In the genomic region with DNA sequence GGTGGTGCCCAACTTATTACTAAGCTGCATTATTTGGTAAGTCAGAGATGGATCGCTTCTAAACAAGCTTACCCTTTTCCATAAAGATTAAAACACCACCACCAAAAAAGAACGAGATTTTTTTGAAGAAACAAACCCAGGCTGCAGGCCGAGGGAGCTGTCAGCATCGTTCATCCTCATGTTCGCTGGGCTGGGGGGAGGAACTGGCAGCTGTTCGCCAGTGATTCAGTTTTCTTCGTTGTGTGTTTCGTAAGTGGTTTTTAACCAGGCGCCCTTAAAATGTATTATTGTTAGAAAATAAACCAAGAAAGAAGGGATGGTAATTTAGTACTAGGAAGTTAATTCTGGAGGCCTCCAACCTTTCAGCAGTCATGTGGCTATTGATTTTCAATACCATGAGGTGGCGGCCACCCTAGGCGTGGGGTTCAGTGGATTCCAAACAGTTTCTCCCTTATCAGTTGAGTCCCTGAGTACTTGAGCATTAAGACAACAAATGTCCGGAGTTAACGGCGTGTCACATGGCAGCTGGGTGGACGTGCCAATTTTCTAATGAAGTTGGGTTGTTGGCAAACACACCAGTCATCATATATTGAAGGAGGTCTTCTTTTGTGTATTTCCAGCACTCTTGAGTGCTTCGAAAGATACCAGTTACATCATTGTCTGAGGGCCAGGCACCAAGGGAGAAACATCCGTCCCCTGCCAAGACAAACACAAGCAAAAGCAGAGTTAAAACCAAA, we compare ENCODE assay signal across 1 cellular context.
A peak's percentile ranks its signal among the peaks of the same experiment; 100 is the strongest.
TF ChIP-seq lines count a peak whose summit lies in the region.

No MANE protein-coding gene starts in this region.

TF ChIP-seq in HEK293, 187 proteins besides CTCF, POLR2A, EP300 and RAD21 (continued from another document and continues in another):
- TF ChIP-seq, protein P1, sequence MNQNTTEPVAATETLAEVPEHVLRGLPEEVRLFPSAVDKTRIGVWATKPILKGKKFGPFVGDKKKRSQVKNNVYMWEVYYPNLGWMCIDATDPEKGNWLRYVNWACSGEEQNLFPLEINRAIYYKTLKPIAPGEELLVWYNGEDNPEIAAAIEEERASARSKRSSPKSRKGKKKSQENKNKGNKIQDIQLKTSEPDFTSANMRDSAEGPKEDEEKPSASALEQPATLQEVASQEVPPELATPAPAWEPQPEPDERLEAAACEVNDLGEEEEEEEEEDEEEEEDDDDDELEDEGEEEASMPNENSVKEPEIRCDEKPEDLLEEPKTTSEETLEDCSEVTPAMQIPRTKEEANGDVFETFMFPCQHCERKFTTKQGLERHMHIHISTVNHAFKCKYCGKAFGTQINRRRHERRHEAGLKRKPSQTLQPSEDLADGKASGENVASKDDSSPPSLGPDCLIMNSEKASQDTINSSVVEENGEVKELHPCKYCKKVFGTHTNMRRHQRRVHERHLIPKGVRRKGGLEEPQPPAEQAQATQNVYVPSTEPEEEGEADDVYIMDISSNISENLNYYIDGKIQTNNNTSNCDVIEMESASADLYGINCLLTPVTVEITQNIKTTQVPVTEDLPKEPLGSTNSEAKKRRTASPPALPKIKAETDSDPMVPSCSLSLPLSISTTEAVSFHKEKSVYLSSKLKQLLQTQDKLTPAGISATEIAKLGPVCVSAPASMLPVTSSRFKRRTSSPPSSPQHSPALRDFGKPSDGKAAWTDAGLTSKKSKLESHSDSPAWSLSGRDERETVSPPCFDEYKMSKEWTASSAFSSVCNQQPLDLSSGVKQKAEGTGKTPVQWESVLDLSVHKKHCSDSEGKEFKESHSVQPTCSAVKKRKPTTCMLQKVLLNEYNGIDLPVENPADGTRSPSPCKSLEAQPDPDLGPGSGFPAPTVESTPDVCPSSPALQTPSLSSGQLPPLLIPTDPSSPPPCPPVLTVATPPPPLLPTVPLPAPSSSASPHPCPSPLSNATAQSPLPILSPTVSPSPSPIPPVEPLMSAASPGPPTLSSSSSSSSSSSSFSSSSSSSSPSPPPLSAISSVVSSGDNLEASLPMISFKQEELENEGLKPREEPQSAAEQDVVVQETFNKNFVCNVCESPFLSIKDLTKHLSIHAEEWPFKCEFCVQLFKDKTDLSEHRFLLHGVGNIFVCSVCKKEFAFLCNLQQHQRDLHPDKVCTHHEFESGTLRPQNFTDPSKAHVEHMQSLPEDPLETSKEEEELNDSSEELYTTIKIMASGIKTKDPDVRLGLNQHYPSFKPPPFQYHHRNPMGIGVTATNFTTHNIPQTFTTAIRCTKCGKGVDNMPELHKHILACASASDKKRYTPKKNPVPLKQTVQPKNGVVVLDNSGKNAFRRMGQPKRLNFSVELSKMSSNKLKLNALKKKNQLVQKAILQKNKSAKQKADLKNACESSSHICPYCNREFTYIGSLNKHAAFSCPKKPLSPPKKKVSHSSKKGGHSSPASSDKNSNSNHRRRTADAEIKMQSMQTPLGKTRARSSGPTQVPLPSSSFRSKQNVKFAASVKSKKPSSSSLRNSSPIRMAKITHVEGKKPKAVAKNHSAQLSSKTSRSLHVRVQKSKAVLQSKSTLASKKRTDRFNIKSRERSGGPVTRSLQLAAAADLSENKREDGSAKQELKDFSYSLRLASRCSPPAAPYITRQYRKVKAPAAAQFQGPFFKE (tag by site-specific recombination; IDR thresholded peaks at IDR 0.05; ENCODE audit: borderline replicate concordance) = no peak
- TF ChIP-seq ZNF433 (tag by site-specific recombination; IDR thresholded peaks at IDR 0.05; ENCODE audit: low read depth) = no peak
- TF ChIP-seq, protein P2, sequence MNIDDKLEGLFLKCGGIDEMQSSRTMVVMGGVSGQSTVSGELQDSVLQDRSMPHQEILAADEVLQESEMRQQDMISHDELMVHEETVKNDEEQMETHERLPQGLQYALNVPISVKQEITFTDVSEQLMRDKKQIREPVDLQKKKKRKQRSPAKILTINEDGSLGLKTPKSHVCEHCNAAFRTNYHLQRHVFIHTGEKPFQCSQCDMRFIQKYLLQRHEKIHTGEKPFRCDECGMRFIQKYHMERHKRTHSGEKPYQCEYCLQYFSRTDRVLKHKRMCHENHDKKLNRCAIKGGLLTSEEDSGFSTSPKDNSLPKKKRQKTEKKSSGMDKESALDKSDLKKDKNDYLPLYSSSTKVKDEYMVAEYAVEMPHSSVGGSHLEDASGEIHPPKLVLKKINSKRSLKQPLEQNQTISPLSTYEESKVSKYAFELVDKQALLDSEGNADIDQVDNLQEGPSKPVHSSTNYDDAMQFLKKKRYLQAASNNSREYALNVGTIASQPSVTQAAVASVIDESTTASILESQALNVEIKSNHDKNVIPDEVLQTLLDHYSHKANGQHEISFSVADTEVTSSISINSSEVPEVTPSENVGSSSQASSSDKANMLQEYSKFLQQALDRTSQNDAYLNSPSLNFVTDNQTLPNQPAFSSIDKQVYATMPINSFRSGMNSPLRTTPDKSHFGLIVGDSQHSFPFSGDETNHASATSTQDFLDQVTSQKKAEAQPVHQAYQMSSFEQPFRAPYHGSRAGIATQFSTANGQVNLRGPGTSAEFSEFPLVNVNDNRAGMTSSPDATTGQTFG (tag by site-specific recombination; IDR thresholded peaks at IDR 0.05; ENCODE audit: borderline replicate concordance) = no peak
- no peak for TF ChIP-seq ZNF76 (tag by site-specific recombination; IDR thresholded peaks at IDR 0.05; ENCODE audit: borderline replicate concordance, low read depth)
- TF ChIP-seq ZNF510 (tag by site-specific recombination; IDR thresholded peaks at IDR 0.05; ENCODE audit: insufficient replicate concordance) = no peak
- TF ChIP-seq, protein P3, sequence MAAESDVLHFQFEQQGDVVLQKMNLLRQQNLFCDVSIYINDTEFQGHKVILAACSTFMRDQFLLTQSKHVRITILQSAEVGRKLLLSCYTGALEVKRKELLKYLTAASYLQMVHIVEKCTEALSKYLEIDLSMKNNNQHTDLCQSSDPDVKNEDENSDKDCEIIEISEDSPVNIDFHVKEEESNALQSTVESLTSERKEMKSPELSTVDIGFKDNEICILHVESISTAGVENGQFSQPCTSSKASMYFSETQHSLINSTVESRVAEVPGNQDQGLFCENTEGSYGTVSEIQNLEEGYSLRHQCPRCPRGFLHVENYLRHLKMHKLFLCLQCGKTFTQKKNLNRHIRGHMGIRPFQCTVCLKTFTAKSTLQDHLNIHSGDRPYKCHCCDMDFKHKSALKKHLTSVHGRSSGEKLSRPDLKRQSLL (tag by site-specific recombination; IDR thresholded peaks at IDR 0.05) = no peak
- no peak for TF ChIP-seq ZBTB7A (tag by site-specific recombination; IDR thresholded peaks at IDR 0.05; ENCODE audit: low read depth)
- TF ChIP-seq, protein P4, sequence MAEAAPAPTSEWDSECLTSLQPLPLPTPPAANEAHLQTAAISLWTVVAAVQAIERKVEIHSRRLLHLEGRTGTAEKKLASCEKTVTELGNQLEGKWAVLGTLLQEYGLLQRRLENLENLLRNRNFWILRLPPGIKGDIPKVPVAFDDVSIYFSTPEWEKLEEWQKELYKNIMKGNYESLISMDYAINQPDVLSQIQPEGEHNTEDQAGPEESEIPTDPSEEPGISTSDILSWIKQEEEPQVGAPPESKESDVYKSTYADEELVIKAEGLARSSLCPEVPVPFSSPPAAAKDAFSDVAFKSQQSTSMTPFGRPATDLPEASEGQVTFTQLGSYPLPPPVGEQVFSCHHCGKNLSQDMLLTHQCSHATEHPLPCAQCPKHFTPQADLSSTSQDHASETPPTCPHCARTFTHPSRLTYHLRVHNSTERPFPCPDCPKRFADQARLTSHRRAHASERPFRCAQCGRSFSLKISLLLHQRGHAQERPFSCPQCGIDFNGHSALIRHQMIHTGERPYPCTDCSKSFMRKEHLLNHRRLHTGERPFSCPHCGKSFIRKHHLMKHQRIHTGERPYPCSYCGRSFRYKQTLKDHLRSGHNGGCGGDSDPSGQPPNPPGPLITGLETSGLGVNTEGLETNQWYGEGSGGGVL (tag by site-specific recombination; IDR thresholded peaks at IDR 0.05) = no peak
- TF ChIP-seq ZBTB8A (tag by site-specific recombination; IDR thresholded peaks at IDR 0.05) = no peak
- TF ChIP-seq, protein P5, sequence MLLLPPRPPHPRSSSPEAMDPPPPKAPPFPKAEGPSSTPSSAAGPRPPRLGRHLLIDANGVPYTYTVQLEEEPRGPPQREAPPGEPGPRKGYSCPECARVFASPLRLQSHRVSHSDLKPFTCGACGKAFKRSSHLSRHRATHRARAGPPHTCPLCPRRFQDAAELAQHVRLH (tag by site-specific recombination; IDR thresholded peaks at IDR 0.05) = peak; percentile 49; the same call in 1 of the 2 replicates
- no peak for TF ChIP-seq ZNF549 (tag by site-specific recombination; IDR thresholded peaks at IDR 0.05)
- no peak for TF ChIP-seq ZNF416 (tag by site-specific recombination; IDR thresholded peaks at IDR 0.05)
- TF ChIP-seq, protein P6, sequence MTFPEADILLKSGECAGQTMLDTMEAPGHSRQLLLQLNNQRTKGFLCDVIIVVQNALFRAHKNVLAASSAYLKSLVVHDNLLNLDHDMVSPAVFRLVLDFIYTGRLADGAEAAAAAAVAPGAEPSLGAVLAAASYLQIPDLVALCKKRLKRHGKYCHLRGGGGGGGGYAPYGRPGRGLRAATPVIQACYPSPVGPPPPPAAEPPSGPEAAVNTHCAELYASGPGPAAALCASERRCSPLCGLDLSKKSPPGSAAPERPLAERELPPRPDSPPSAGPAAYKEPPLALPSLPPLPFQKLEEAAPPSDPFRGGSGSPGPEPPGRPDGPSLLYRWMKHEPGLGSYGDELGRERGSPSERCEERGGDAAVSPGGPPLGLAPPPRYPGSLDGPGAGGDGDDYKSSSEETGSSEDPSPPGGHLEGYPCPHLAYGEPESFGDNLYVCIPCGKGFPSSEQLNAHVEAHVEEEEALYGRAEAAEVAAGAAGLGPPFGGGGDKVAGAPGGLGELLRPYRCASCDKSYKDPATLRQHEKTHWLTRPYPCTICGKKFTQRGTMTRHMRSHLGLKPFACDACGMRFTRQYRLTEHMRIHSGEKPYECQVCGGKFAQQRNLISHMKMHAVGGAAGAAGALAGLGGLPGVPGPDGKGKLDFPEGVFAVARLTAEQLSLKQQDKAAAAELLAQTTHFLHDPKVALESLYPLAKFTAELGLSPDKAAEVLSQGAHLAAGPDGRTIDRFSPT (tag by site-specific recombination; IDR thresholded peaks at IDR 0.05) = no peak
- no peak for TF ChIP-seq HOXA7 (CRISPR knock-in tag; IDR thresholded peaks at IDR 0.05; ENCODE audit: borderline replicate concordance)
- TF ChIP-seq, protein P7, sequence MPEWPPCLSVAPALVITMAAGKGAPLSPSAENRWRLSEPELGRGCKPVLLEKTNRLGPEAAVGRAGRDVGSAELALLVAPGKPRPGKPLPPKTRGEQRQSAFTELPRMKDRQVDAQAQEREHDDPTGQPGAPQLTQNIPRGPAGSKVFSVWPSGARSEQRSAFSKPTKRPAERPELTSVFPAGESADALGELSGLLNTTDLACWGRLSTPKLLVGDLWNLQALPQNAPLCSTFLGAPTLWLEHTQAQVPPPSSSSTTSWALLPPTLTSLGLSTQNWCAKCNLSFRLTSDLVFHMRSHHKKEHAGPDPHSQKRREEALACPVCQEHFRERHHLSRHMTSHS (tag by site-specific recombination; IDR thresholded peaks at IDR 0.05) = no peak
- TF ChIP-seq, protein P8, sequence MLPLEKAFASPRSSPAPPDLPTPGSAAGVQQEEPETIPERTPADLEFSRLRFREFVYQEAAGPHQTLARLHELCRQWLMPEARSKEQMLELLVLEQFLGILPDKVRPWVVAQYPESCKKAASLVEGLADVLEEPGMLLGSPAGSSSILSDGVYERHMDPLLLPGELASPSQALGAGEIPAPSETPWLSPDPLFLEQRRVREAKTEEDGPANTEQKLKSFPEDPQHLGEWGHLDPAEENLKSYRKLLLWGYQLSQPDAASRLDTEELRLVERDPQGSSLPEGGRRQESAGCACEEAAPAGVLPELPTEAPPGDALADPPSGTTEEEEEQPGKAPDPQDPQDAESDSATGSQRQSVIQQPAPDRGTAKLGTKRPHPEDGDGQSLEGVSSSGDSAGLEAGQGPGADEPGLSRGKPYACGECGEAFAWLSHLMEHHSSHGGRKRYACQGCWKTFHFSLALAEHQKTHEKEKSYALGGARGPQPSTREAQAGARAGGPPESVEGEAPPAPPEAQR (tag by site-specific recombination; IDR thresholded peaks at IDR 0.05) = no peak
- TF ChIP-seq ZNF529 (tag by site-specific recombination; IDR thresholded peaks at IDR 0.05; ENCODE audit: insufficient replicate concordance) = no peak
- TF ChIP-seq ZXDB (tag by site-specific recombination; IDR thresholded peaks at IDR 0.05) = 0 out of 2 replicates have a peak, but pooled peaks have one; percentile 35
- TF ChIP-seq ZNF239 (tag by site-specific recombination; IDR thresholded peaks at IDR 0.05) = no peak
- TF ChIP-seq ZSCAN23 (tag by site-specific recombination; IDR thresholded peaks at IDR 0.05) = no peak
- TF ChIP-seq OVOL3 (tag by site-specific recombination; IDR thresholded peaks at IDR 0.05) = peak; percentile 77; the same call in 1 of the 2 replicates
- TF ChIP-seq ZBTB48 (tag by site-specific recombination; IDR thresholded peaks at IDR 0.05) = 0 out of 2 replicates have a peak, but pooled peaks have one; percentile 22
- no peak for TF ChIP-seq RBAK (tag by site-specific recombination; IDR thresholded peaks at IDR 0.05)
- no peak for TF ChIP-seq ZNF223 (tag by site-specific recombination; IDR thresholded peaks at IDR 0.05)
- no peak for TF ChIP-seq ZNF501 (tag by site-specific recombination; IDR thresholded peaks at IDR 0.05)
- TF ChIP-seq ZBTB17 (tag by site-specific recombination; IDR thresholded peaks at IDR 0.05) = no peak
- no peak for TF ChIP-seq ZNF404 (tag by site-specific recombination; IDR thresholded peaks at IDR 0.05)
- TF ChIP-seq ZNF221 (tag by site-specific recombination; IDR thresholded peaks at IDR 0.05; ENCODE audit: borderline replicate concordance) = no peak
- TF ChIP-seq ZNF777 (tag by site-specific recombination; IDR thresholded peaks at IDR 0.05; ENCODE audit: borderline replicate concordance) = no peak
- no peak for TF ChIP-seq ZNF677 (tag by site-specific recombination; IDR thresholded peaks at IDR 0.05)
- no peak for TF ChIP-seq ZNF121 (tag by site-specific recombination; IDR thresholded peaks at IDR 0.05)
- TF ChIP-seq ZNF658 (tag by site-specific recombination; IDR thresholded peaks at IDR 0.05) = no peak
- no peak for TF ChIP-seq ZNF747 (tag by site-specific recombination; IDR thresholded peaks at IDR 0.05)
- no peak for TF ChIP-seq ZNF626 (tag by site-specific recombination; IDR thresholded peaks at IDR 0.05)
- TF ChIP-seq, protein P9, sequence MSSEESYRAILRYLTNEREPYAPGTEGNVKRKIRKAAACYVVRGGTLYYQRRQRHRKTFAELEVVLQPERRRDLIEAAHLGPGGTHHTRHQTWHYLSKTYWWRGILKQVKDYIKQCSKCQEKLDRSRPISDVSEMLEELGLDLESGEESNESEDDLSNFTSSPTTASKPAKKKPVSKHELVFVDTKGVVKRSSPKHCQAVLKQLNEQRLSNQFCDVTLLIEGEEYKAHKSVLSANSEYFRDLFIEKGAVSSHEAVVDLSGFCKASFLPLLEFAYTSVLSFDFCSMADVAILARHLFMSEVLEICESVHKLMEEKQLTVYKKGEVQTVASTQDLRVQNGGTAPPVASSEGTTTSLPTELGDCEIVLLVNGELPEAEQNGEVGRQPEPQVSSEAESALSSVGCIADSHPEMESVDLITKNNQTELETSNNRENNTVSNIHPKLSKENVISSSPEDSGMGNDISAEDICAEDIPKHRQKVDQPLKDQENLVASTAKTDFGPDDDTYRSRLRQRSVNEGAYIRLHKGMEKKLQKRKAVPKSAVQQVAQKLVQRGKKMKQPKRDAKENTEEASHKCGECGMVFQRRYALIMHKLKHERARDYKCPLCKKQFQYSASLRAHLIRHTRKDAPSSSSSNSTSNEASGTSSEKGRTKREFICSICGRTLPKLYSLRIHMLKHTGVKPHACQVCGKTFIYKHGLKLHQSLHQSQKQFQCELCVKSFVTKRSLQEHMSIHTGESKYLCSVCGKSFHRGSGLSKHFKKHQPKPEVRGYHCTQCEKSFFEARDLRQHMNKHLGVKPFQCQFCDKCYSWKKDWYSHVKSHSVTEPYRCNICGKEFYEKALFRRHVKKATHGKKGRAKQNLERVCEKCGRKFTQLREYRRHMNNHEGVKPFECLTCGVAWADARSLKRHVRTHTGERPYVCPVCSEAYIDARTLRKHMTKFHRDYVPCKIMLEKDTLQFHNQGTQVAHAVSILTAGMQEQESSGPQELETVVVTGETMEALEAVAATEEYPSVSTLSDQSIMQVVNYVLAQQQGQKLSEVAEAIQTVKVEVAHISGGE (tag by site-specific recombination; conservative IDR thresholded peaks at IDR 0.05; ENCODE audit: low read depth) = no peak
